Comparison of ENCODE assay signal across 13 cellular contexts in genomic region chr1:91091812-91092211, GRCh38.
A peak's percentile ranks its signal among the peaks of the same experiment; 100 is the strongest.
DNase-seq lines count a peak whose midpoint lies in the region; ATAC-seq and TF ChIP-seq lines count a peak whose summit lies in the region.
"Had no signal": no experiment of that assay in that cellular context is flagged by ENCODE, and none has a peak within 500 bp of the region (broad histone marks: within the 10 kb centered on the region; RNA-seq: fewer than 3 reads in every experiment).

No MANE protein-coding gene starts in this region.

- DNase-seq in COLO668 (lab: John Stamatoyannopoulos, UW; ENCODE audit: unreplicated experiment) = peak; percentile 76
- peak; percentile 15 for DNase-seq in KBM-7
- DNase-seq in NCI-H774 (lab: John Stamatoyannopoulos, UW) = peak; percentile 35
- DNase-seq in kidney tubule cell (ENCODE audit: low spot score) = peak; percentile 82
- no peak for DNase-seq in foreskin fibroblast
- no peak for DNase-seq in NCI-H187 (lab: John Stamatoyannopoulos, UW)
- DNase-seq in HUDEP-2 (lab: John Stamatoyannopoulos, UW; ENCODE audit: unreplicated experiment in 76 of 76) = no peak
- DNase-seq: anterior cingulate cortex; IMR-90; NCI-H1417 treated with DMSO at 0.1 percent for 48 hours; stimulated activated CD4-positive, alpha-beta T cell treated with anti-CD3 and anti-CD28 coated beads, Interleukin-15, amount 100 ng/mL, for 24 hours; tibial artery had no signal

- TF ChIP-seq CTCF in foreskin fibroblast (IDR thresholded peaks at IDR 0.05; ENCODE audit: low read depth, low read length) = no peak

- no peak overlapping the region for H3K4me3 ChIP-seq in foreskin fibroblast (ENCODE audit: low read depth in 1 of 2, low read length in 2 of 2)
- H3K4me3 ChIP-seq: tibial artery had no signal

- ATAC-seq in HG03342 (IDR thresholded peaks at IDR 0.05; ENCODE audit: unreplicated experiment) = no peak

- in situ Hi-C loops in KBM-7 (cut with MboI; ENCODE audit: low pct_unique_long_range_greater_than_20kb, low sequenced_read_pairs) = no loop called here

Comparison
In these comparisons a context has a peak if more than half of its experiments do, and no peak if none do; other contexts are left out.
1. DNase-seq: peak in COLO668 (single experiment), KBM-7 (single experiment), NCI-H774 (single experiment) and kidney tubule cell (single experiment); none in foreskin fibroblast (0 of 2), NCI-H187 (0 of 2) and HUDEP-2 (0 of 76).